Comparison of ENCODE assay signal across 1 cellular context in the genomic region with DNA sequence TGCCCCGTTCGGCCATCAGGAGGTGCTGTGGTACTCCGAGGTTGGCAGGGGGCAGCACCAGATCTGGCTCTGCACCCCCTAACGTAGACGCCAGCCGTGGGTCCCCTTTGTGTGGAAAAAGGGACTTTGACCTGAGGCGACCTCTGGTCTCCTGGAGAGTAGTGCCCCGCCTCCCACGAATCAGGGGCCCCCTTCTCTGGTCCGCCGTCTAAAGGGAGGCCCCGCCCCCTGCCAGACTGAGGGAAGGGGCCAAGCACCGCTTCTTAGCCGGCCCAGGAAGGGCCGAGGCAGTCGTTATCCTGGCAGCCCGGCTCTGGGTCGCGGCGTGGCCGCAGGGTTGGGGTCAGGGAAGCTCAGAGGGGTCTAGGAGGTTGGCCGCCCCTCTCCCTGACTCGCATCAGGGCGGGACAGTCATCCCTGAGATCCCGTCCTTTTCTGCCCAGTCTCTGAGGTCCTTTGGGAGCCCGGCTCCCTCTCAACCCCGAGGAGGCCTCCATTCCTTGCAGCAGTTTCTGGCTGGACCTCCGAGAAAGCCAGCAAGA.
TF ChIP-seq lines count a peak whose summit lies in the region.

No MANE protein-coding gene starts in this region.

TF ChIP-seq in HepG2, 621 proteins besides CTCF, POLR2A, EP300 and RAD21 (continued from another document and continues in another):
- TF ChIP-seq, protein P1, sequence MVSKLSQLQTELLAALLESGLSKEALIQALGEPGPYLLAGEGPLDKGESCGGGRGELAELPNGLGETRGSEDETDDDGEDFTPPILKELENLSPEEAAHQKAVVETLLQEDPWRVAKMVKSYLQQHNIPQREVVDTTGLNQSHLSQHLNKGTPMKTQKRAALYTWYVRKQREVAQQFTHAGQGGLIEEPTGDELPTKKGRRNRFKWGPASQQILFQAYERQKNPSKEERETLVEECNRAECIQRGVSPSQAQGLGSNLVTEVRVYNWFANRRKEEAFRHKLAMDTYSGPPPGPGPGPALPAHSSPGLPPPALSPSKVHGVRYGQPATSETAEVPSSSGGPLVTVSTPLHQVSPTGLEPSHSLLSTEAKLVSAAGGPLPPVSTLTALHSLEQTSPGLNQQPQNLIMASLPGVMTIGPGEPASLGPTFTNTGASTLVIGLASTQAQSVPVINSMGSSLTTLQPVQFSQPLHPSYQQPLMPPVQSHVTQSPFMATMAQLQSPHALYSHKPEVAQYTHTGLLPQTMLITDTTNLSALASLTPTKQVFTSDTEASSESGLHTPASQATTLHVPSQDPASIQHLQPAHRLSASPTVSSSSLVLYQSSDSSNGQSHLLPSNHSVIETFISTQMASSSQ (IDR thresholded peaks at IDR 0.05; ENCODE audit: low read depth): no peak; the same call in 1 of the 2 replicates
- TF ChIP-seq, protein P1 (CRISPR knock-in tag; IDR thresholded peaks at IDR 0.05; ENCODE audit: borderline replicate concordance): peak; percentile 42; the same call in 1 of the 2 replicates
- TF ChIP-seq ZNF34 (CRISPR knock-in tag; IDR thresholded peaks at IDR 0.05; ENCODE audit: borderline replicate concordance) (no peak), FOXA3 (CRISPR knock-in tag; IDR thresholded peaks at IDR 0.05) (0 out of 2 replicates have a peak, but pooled peaks have one; percentile 10), ZNF709 (CRISPR knock-in tag; IDR thresholded peaks at IDR 0.05) (no peak), ZBTB49 (CRISPR knock-in tag; IDR thresholded peaks at IDR 0.05; ENCODE audit: borderline replicate concordance) (no peak), ZNF75D (CRISPR knock-in tag; IDR thresholded peaks at IDR 0.05; ENCODE audit: borderline replicate concordance) (no peak), ZNF496 (CRISPR knock-in tag; IDR thresholded peaks at IDR 0.05; ENCODE audit: insufficient replicate concordance) (no peak), MYPOP (CRISPR knock-in tag; IDR thresholded peaks at IDR 0.05) (no peak), AKAP8 (CRISPR knock-in tag; IDR thresholded peaks at IDR 0.05) (no peak), CENPT (CRISPR knock-in tag; IDR thresholded peaks at IDR 0.05; ENCODE audit: low read depth) (no peak), ZNF431 (CRISPR knock-in tag; IDR thresholded peaks at IDR 0.05; ENCODE audit: borderline replicate concordance, low read depth) (no peak), FOXK2 (IDR thresholded peaks at IDR 0.05) (no peak), ONECUT2 (CRISPR knock-in tag; IDR thresholded peaks at IDR 0.05) (no peak), ZNF687 (CRISPR knock-in tag; IDR thresholded peaks at IDR 0.05) (peak; percentile 41; the same call in 1 of the 2 replicates), GABPB1 (CRISPR knock-in tag; IDR thresholded peaks at IDR 0.05) (0 out of 2 replicates have a peak, but pooled peaks have one; percentile 19), SNAPC5 (CRISPR knock-in tag; IDR thresholded peaks at IDR 0.05; ENCODE audit: borderline replicate concordance) (no peak), TARDBP (CRISPR knock-in tag; IDR thresholded peaks at IDR 0.05) (peak; percentile 49), RFX5 (IDR thresholded peaks at IDR 0.05; ENCODE audit: low read depth, low read length) (no peak), SMC3 (IDR thresholded peaks at IDR 0.05; ENCODE audit: low read length) (peak; percentile 15), NFYB (CRISPR knock-in tag; IDR thresholded peaks at IDR 0.05) (no peak; the same call in 1 of the 2 replicates), SETDB1 (CRISPR knock-in tag; IDR thresholded peaks at IDR 0.05; ENCODE audit: borderline replicate concordance) (no peak), TCF7 (IDR thresholded peaks at IDR 0.05; ENCODE audit: low read depth) (no peak), ZSCAN9 (CRISPR knock-in tag; IDR thresholded peaks at IDR 0.05; ENCODE audit: borderline replicate concordance) (peak; percentile 33; the same call in 1 of the 2 replicates), PRDM10 (CRISPR knock-in tag; IDR thresholded peaks at IDR 0.05; ENCODE audit: low read depth) (no peak), NCOR1 (IDR thresholded peaks at IDR 0.05; ENCODE audit: borderline replicate concordance, low read length) (peak; percentile 80)
- TF ChIP-seq, protein P2, sequence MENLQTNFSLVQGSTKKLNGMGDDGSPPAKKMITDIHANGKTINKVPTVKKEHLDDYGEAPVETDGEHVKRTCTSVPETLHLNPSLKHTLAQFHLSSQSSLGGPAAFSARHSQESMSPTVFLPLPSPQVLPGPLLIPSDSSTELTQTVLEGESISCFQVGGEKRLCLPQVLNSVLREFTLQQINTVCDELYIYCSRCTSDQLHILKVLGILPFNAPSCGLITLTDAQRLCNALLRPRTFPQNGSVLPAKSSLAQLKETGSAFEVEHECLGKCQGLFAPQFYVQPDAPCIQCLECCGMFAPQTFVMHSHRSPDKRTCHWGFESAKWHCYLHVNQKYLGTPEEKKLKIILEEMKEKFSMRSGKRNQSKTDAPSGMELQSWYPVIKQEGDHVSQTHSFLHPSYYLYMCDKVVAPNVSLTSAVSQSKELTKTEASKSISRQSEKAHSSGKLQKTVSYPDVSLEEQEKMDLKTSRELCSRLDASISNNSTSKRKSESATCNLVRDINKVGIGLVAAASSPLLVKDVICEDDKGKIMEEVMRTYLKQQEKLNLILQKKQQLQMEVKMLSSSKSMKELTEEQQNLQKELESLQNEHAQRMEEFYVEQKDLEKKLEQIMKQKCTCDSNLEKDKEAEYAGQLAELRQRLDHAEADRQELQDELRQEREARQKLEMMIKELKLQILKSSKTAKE (CRISPR knock-in tag; IDR thresholded peaks at IDR 0.05; ENCODE audit: borderline replicate concordance): peak; percentile 57; the same call in 1 of the 2 replicates
- TF ChIP-seq, protein P3, sequence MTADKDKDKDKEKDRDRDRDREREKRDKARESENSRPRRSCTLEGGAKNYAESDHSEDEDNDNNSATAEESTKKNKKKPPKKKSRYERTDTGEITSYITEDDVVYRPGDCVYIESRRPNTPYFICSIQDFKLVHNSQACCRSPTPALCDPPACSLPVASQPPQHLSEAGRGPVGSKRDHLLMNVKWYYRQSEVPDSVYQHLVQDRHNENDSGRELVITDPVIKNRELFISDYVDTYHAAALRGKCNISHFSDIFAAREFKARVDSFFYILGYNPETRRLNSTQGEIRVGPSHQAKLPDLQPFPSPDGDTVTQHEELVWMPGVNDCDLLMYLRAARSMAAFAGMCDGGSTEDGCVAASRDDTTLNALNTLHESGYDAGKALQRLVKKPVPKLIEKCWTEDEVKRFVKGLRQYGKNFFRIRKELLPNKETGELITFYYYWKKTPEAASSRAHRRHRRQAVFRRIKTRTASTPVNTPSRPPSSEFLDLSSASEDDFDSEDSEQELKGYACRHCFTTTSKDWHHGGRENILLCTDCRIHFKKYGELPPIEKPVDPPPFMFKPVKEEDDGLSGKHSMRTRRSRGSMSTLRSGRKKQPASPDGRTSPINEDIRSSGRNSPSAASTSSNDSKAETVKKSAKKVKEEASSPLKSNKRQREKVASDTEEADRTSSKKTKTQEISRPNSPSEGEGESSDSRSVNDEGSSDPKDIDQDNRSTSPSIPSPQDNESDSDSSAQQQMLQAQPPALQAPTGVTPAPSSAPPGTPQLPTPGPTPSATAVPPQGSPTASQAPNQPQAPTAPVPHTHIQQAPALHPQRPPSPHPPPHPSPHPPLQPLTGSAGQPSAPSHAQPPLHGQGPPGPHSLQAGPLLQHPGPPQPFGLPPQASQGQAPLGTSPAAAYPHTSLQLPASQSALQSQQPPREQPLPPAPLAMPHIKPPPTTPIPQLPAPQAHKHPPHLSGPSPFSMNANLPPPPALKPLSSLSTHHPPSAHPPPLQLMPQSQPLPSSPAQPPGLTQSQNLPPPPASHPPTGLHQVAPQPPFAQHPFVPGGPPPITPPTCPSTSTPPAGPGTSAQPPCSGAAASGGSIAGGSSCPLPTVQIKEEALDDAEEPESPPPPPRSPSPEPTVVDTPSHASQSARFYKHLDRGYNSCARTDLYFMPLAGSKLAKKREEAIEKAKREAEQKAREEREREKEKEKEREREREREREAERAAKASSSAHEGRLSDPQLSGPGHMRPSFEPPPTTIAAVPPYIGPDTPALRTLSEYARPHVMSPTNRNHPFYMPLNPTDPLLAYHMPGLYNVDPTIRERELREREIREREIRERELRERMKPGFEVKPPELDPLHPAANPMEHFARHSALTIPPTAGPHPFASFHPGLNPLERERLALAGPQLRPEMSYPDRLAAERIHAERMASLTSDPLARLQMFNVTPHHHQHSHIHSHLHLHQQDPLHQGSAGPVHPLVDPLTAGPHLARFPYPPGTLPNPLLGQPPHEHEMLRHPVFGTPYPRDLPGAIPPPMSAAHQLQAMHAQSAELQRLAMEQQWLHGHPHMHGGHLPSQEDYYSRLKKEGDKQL (CRISPR knock-in tag; IDR thresholded peaks at IDR 0.05; ENCODE audit: low read depth): no peak
